20 cellular contexts compared by ENCODE assay signal in genomic region chr2:157821519-157822131, GRCh38.
"Had no signal": no experiment of that assay in that cellular context is flagged by ENCODE, and none has a peak within 500 bp of the region (broad histone marks: within the 10 kb centered on the region; RNA-seq: fewer than 3 reads in every experiment).

No MANE protein-coding gene starts in this region.

- DNase-seq: activated CD4-positive, alpha-beta T cell treated with anti-CD3 and anti-CD28 coated beads, Interleukin-2, amount 10 ng/mL, durations not matched to agents 7 days and 5 days; activated CD4-positive, CD25-positive, alpha-beta regulatory T cell treated with anti-CD3 and anti-CD28 coated beads, Interleukin-2, amount 50 U/mL, for 72 hours; activated CD8-positive, alpha-beta memory T cell treated with anti-CD3 and anti-CD28 coated beads, Interleukin-2, amount 10 ng/mL, durations not matched to agents 7 days and 5 days; activated CD8-positive, alpha-beta T cell treated with anti-CD3 and anti-CD28 coated beads for 36 hours; adrenal gland; cerebellar nuclear complex; heart left ventricle; midbrain; ovary; stimulated activated CD4-positive, alpha-beta T cell treated with anti-CD3 and anti-CD28 coated beads, Interleukin-12 subunit alpha, Interleukin-12 subunit beta, amount 100 ng/mL, for 4 hours; T-cell; transverse colon; WERI-Rb-1 had no signal

- H3K27me3 Mint-ChIP-seq: activated CD4-positive, alpha-beta T cell treated with anti-CD3 and anti-CD28 coated beads, Interleukin-2, amount 10 ng/mL, durations not matched to agents 7 days and 5 days; activated CD8-positive, alpha-beta memory T cell treated with anti-CD3 and anti-CD28 coated beads, Interleukin-2, amount 10 ng/mL, durations not matched to agents 7 days and 5 days; activated CD8-positive, alpha-beta T cell treated with anti-CD3 and anti-CD28 coated beads for 36 hours; natural killer cell treated with Interleukin-12 subunit alpha and Interleukin-12 subunit beta and Interleukin-15 and Interleukin-18, amount 100 ng/mL, for 72 hours; stimulated activated naive CD8-positive, alpha-beta T cell treated with anti-CD3 and anti-CD28 coated beads, Interleukin-15, Interleukin-2, amounts not matched to agents 100 ng/mL and 50 ng/mL, for 24 hours; T-cell had no signal

- H3K4me3 Mint-ChIP-seq: activated CD4-positive, alpha-beta T cell treated with anti-CD3 and anti-CD28 coated beads, Interleukin-2, amount 10 ng/mL, durations not matched to agents 7 days and 5 days; activated CD8-positive, alpha-beta memory T cell treated with anti-CD3 and anti-CD28 coated beads, Interleukin-2, amount 10 ng/mL, durations not matched to agents 7 days and 5 days; activated CD8-positive, alpha-beta T cell treated with anti-CD3 and anti-CD28 coated beads for 36 hours; natural killer cell treated with Interleukin-12 subunit alpha and Interleukin-12 subunit beta and Interleukin-15 and Interleukin-18, amount 100 ng/mL, for 72 hours; stimulated activated naive CD8-positive, alpha-beta T cell treated with anti-CD3 and anti-CD28 coated beads, Interleukin-15, Interleukin-2, amounts not matched to agents 100 ng/mL and 50 ng/mL, for 24 hours; T-cell; T-helper 2 cell treated with Interferon-gamma antibody and Interleukin-4, amounts not matched to agents 5 μg/mL and 100 μg/mL, for 36 hours had no signal

- H3K9me3 ChIP-seq: adrenal gland, heart left ventricle, neutrophil, ovary, prostate gland, transverse colon had no signal

- H3K36me3 ChIP-seq: neutrophil, ovary, WERI-Rb-1 had no signal

- H3K4me3 ChIP-seq: adrenal gland, heart left ventricle, ovary, prostate gland, transverse colon had no signal

- H3K27me3 ChIP-seq: adrenal gland, heart left ventricle, neutrophil, ovary, transverse colon had no signal

- H3K27ac ChIP-seq: adrenal gland, neutrophil, ovary, prostate gland, WERI-Rb-1 had no signal

- H3K9me3 Mint-ChIP-seq: activated CD4-positive, alpha-beta T cell treated with anti-CD3 and anti-CD28 coated beads, Interleukin-2, amount 10 ng/mL, durations not matched to agents 7 days and 5 days; activated CD8-positive, alpha-beta T cell treated with anti-CD3 and anti-CD28 coated beads for 36 hours; activated naive CD4-positive, alpha-beta T cell treated with anti-CD3 and anti-CD28 coated beads, Interleukin-2, amount 50 U/mL, for 72 hours; natural killer cell treated with Interleukin-12 subunit alpha and Interleukin-12 subunit beta and Interleukin-15 and Interleukin-18, amount 100 ng/mL, for 72 hours; stimulated activated naive CD8-positive, alpha-beta T cell treated with anti-CD3 and anti-CD28 coated beads, Interleukin-15, Interleukin-2, amounts not matched to agents 100 ng/mL and 50 ng/mL, for 24 hours; T-cell; T-helper 2 cell treated with Interferon-gamma antibody and Interleukin-4, amounts not matched to agents 5 μg/mL and 100 μg/mL, for 36 hours had no signal

- H3K27ac Mint-ChIP-seq: activated CD4-positive, alpha-beta T cell treated with anti-CD3 and anti-CD28 coated beads, Interleukin-2, amount 10 ng/mL, durations not matched to agents 7 days and 5 days; activated CD8-positive, alpha-beta memory T cell treated with anti-CD3 and anti-CD28 coated beads, Interleukin-2, amount 10 ng/mL, durations not matched to agents 7 days and 5 days; activated CD8-positive, alpha-beta T cell treated with anti-CD3 and anti-CD28 coated beads for 36 hours; activated naive CD4-positive, alpha-beta T cell treated with anti-CD3 and anti-CD28 coated beads, Interleukin-2, amount 50 U/mL, for 72 hours; natural killer cell treated with Interleukin-12 subunit alpha and Interleukin-12 subunit beta and Interleukin-15 and Interleukin-18, amount 100 ng/mL, for 72 hours; stimulated activated naive CD8-positive, alpha-beta T cell treated with anti-CD3 and anti-CD28 coated beads, Interleukin-15, Interleukin-2, amounts not matched to agents 100 ng/mL and 50 ng/mL, for 24 hours; T-cell; T-helper 2 cell treated with Interferon-gamma antibody and Interleukin-4, amounts not matched to agents 5 μg/mL and 100 μg/mL, for 36 hours had no signal

- ATAC-seq: activated CD8-positive, alpha-beta memory T cell treated with anti-CD3 and anti-CD28 coated beads, Interleukin-2, amount 10 ng/mL, durations not matched to agents 7 days and 5 days; activated CD8-positive, alpha-beta T cell treated with anti-CD3 and anti-CD28 coated beads for 36 hours; activated naive CD4-positive, alpha-beta T cell treated with anti-CD3 and anti-CD28 coated beads, Interleukin-2, amount 50 U/mL, for 72 hours; heart left ventricle; natural killer cell treated with Interleukin-12 subunit alpha and Interleukin-12 subunit beta and Interleukin-15 and Interleukin-18, amount 100 ng/mL, for 72 hours; SK-N-SH treated with all-trans-retinoic acid at 6 μM for 48 hours; T-cell had no signal
